In genomic region chr2:15205562-15205961, GRCh38 we compare ENCODE assay signal across 21 cellular contexts.
DNase-seq lines count a peak whose midpoint lies in the region; ATAC-seq, FAIRE-seq and TF ChIP-seq lines count a peak whose summit lies in the region.
"Had no signal": no experiment of that assay in that cellular context is flagged by ENCODE, and none has a peak within 500 bp of the region (broad histone marks: within the 10 kb centered on the region; RNA-seq: fewer than 3 reads in every experiment).

No MANE protein-coding gene starts in this region.

- ATAC-seq in K562, result peak; percentile 19; the same call in 2 of the 3 replicates
- ATAC-seq: HCT116 had no signal

- peaks cover 1 to 11% of the 10 kb centered on the region in 2 experiments; a peak in 3 of 5 replicates for H3K4me1 ChIP-seq in K562 (replicated peaks in 1 of 2; ENCODE audit: control insufficient read depth in 2 of 2, insufficient read depth in 2 of 2, low read length in 2 of 2)

- H3K4me2 ChIP-seq in K562 (ENCODE audit: insufficient read depth, low read length), result no peak overlapping the region

- H3K36me3 Mint-ChIP-seq in type B pancreatic cell, result peaks cover 27% of the 10 kb centered on the region

- POLR2A ChIA-PET in K562 (lab: Yijun Ruan, JAX), result no interaction called here

- peak; percentile 11 for DNase-seq in activated T-cell treated with anti-CD3 and anti-CD28 coated beads for 24 hours (ENCODE audit: low read depth)
- no peak for DNase-seq in activated T-cell treated with anti-CD3 and anti-CD28 coated beads, Interleukin-2, amount 50 U/mL, for 1 hour
- peak; percentile 32 for DNase-seq in CMK (ENCODE audit: low read depth)
- peak; percentile 57 for DNase-seq in NB4 (ENCODE audit: low read depth)
- peak in 1 of 4 experiments; percentile 30 for DNase-seq in K562 (ENCODE audit: extremely low read depth in 1 of 4, low spot score in 3 of 4)
- DNase-seq in type B pancreatic cell (ENCODE audit: extremely low spot score, unreplicated experiment), result no peak
- no peak for DNase-seq in cerebellar cortex (ENCODE audit: low spot score)
- DNase-seq in Ammon's horn (ENCODE audit: low spot score), result no peak
- DNase-seq: AML-193; CD4-positive, CD25-positive, alpha-beta regulatory T cell; DMS79; GM23248; IMR-90; NCI-H1092 treated with DMSO at 0.1 percent for 48 hours; NCI-H1694; NCI-H2107; NCI-H226; NCI-H526; RPMI8226 had no signal

- no peak overlapping the region for H3K9ac ChIP-seq in K562 (ENCODE audit: insufficient read depth in 1 of 2, low read depth in 2 of 2, low read length in 2 of 2)
- H3K9ac ChIP-seq: GM23248 had no signal

- FAIRE-seq in K562 (lab: Jason Lieb, UNC), result no peak
- FAIRE-seq: GM12891 had no signal

- 55% methylated on average over 5 of the region's 5 CpGs for WGBS in K562 (ENCODE audit: insufficient coverage, low coverage, missing lambda C conversion rate)

- H3K27ac ChIP-seq in K562 (ENCODE audit: extremely low read depth, low read depth, low read length), result no peak overlapping the region
- H3K27ac ChIP-seq: GM23248 had no signal

- CTCF ChIA-PET in K562 (lab: Yijun Ruan, JAX; ENCODE audit: low intra/inter-chr PET ratio), result no interaction called here

- no TSS peak for BruUV-seq in K562 (replicated peaks; lab: Mats Ljungman, UMichigan)

- TF ChIP-seq POLR2A in NB4 (IDR thresholded peaks at IDR 0.05; ENCODE audit: extremely low read depth, insufficient read length) (no peak), K562 (conservative IDR thresholded peaks at IDR 0.05) (no peak)

- H3K4me3 ChIP-seq in NB4 (ENCODE audit: low read depth, low read length) (no peak overlapping the region), K562 (no peak overlapping the region)
- H3K4me3 ChIP-seq: GM23248 had no signal

- H3K79me2 ChIP-seq in K562 (ENCODE audit: control insufficient read depth, insufficient read depth, low read length), result no peaks in the 10 kb centered on the region

- intact Hi-C loops in K562 (cut with micrococcal nuclease), result no loop called here

- in situ Hi-C loops in K562 (cut with MboI), result no loop called here

- no peak overlapping the region for H3K27ac Mint-ChIP-seq in type B pancreatic cell
- H3K27ac Mint-ChIP-seq: CD4-positive, CD25-positive, alpha-beta regulatory T cell had no signal

- no peaks in the 10 kb centered on the region for H3K27me3 ChIP-seq in K562 (ENCODE audit: control insufficient read depth in 2 of 2, insufficient read depth in 2 of 2, low read length in 2 of 2)

- no peak for TF ChIP-seq EP300 in K562 (IDR thresholded peaks at IDR 0.05; ENCODE audit: low read length)

- H4K20me1 ChIP-seq in K562 (replicated peaks; ENCODE audit: control insufficient read depth, insufficient read depth, low read length), result no peaks in the 10 kb centered on the region

- H2AFZ ChIP-seq in K562 (ENCODE audit: low read depth, low read length), result no peak overlapping the region
- H2AFZ ChIP-seq: GM23248 had no signal

- H3K4me1 Mint-ChIP-seq in type B pancreatic cell (ENCODE audit: unreplicated experiment), result no peaks in the 10 kb centered on the region

- TF ChIP-seq CTCF in NB4 (IDR thresholded peaks at IDR 0.05; ENCODE audit: low read depth, low read length), result no peak
- TF ChIP-seq CTCF in K562 (IDR thresholded peaks at IDR 0.05 in 2 of 3, conservative IDR thresholded peaks at IDR 0.05 in 1 of 3; ENCODE audit: insufficient read depth in 2 of 3, low read depth in 1 of 3, low read length in 3 of 3), result no peak
- no peak for TF ChIP-seq CTCF in type B pancreatic cell (conservative IDR thresholded peaks at IDR 0.05)

- H3K9me3 Mint-ChIP-seq in type B pancreatic cell, result peaks cover 20% of the 10 kb centered on the region

- no peak overlapping the region for H3K4me3 Mint-ChIP-seq in type B pancreatic cell
- H3K4me3 Mint-ChIP-seq: CD4-positive, CD25-positive, alpha-beta regulatory T cell had no signal

- no peaks in the 10 kb centered on the region for H3K27me3 Mint-ChIP-seq in type B pancreatic cell
- H3K27me3 Mint-ChIP-seq: CD4-positive, CD25-positive, alpha-beta regulatory T cell had no signal

- H3K9me1 ChIP-seq in K562 (ENCODE audit: control insufficient read depth, insufficient read depth, low read length), result no peaks in the 10 kb centered on the region

- no peaks in the 10 kb centered on the region for H3K9me3 ChIP-seq in K562 (replicated peaks; ENCODE audit: control insufficient read depth, insufficient read depth, low read depth, low read length)

- no peak for TF ChIP-seq RAD21 in K562 (CRISPR knock-in tag; conservative IDR thresholded peaks at IDR 0.05 in 1 of 2, IDR thresholded peaks at IDR 0.05 in 1 of 2)

- H3K36me3 ChIP-seq in K562 (ENCODE audit: control insufficient read depth, insufficient read depth, low read length), result peaks cover 27% of the 10 kb centered on the region; the same call in 1 of the 3 replicates

TF ChIP-seq in K562, 482 proteins besides CTCF, POLR2A, EP300 and RAD21:
- TF ChIP-seq SPI1 (IDR thresholded peaks at IDR 0.05; ENCODE audit: borderline replicate concordance, low read depth, low read length) (peak; percentile 74), EGR1 (conservative IDR thresholded peaks at IDR 0.05) (peak; percentile 26; the same call in 1 of the 2 replicates), CREM (IDR thresholded peaks at IDR 0.05; ENCODE audit: low read depth) (peak; percentile 7; the same call in 1 of the 2 replicates), MTA1 (IDR thresholded peaks at IDR 0.05; ENCODE audit: borderline replicate concordance) (no peak), ZNF592 (IDR thresholded peaks at IDR 0.05) (no peak)

Comparison
In these comparisons a context has a peak if more than half of its experiments do, and no peak if none do; other contexts are left out.
1. DNase-seq: peak in activated T-cell treated with anti-CD3 and anti-CD28 coated beads for 24 hours (single experiment), CMK (single experiment) and NB4 (single experiment); none in activated T-cell treated with anti-CD3 and anti-CD28 coated beads, Interleukin-2, amount 50 U/mL, for 1 hour (single experiment), type B pancreatic cell (single experiment), cerebellar cortex (single experiment) and Ammon's horn (single experiment).